In the genomic region with DNA sequence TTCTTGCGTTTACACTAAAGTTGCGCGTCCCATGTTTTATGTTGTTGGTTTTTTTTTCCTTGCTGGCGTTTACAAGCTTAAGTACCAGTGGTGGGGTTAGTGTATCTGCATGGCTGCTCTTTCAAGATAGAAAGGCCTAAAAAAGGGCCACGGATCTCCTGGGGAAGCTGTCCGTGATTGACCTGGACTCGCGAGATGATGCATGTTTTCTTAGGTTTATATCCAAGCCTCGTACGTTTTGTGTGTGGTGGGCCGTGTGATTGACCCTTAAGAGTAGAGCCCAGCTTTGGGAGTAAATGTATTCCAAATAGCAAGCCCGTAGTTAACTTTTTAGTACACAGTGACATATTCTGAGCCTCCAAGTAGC, we compare ENCODE assay signal across 8 cellular contexts. TPM values are rescaled to one million over a fixed set of nuclear protein-coding genes. Genes with fewer than 3 reads are reported as not detected.
A peak's percentile ranks its signal among the peaks of the same experiment; 100 is the strongest.
DNase-seq lines count a peak whose midpoint lies in the region; ATAC-seq and TF ChIP-seq lines count a peak whose summit lies in the region.
"Not testable (repeated sequence)": the region's sequence is repeated elsewhere in the genome, so short reads cannot be mapped to it uniquely, and the experiment has no call there.

No MANE protein-coding gene starts in this region.

- not testable (repeated sequence) for H3K27me3 Mint-ChIP-seq in CD8-positive, alpha-beta memory T cell

- not testable (repeated sequence) for TF ChIP-seq CTCF in foreskin keratinocyte (conservative IDR thresholded peaks at IDR 0.05)

- CTCF ChIA-PET in CD8-positive, alpha-beta memory T cell (lab: Charles Lee): not testable (repeated sequence)

- not testable (repeated sequence) for DNase-seq in CD8-positive, alpha-beta memory T cell; stimulated activated effector memory CD8-positive, alpha-beta T cell treated with anti-CD3 and anti-CD28 coated beads, Interleukin-12 subunit alpha, Interleukin-12 subunit beta, amount 100 ng/mL, for 72 hours (ENCODE audit: low spot score in 2 of 2)
- DNase-seq in SJCRH30 (peak in 1 of 2 experiments; percentile 6), astrocyte of the hippocampus (ENCODE audit: low read depth, low spot score) (peak; percentile 41), foreskin keratinocyte (peak in 1 of 2 donors; percentile 2)

- H3K27me3 ChIP-seq in CD8-positive, alpha-beta memory T cell (ENCODE audit: insufficient read depth, low read length, poor library complexity, severe bottlenecking); SJCRH30; foreskin keratinocyte; mucosa of rectum (ENCODE audit: control insufficient read depth in 2 of 2, insufficient read depth in 2 of 2, low read length in 2 of 2): not testable (repeated sequence)

- H3K36me3 ChIP-seq in CD8-positive, alpha-beta memory T cell (ENCODE audit: insufficient read depth, low read length); SJCRH30; mucosa of rectum (ENCODE audit: control insufficient read depth in 2 of 2, insufficient read depth in 2 of 2, low read length in 2 of 2): not testable (repeated sequence)

- H3K36me3 Mint-ChIP-seq in CD8-positive, alpha-beta memory T cell: peaks cover 0 to 25% (median 0%) of the 10 kb centered on the region in 3 donors
- H3K36me3 Mint-ChIP-seq in stimulated activated effector memory CD8-positive, alpha-beta T cell treated with anti-CD3 and anti-CD28 coated beads, Interleukin-12 subunit alpha, Interleukin-12 subunit beta, amount 100 ng/mL, for 72 hours: peaks cover 31% of the 10 kb centered on the region

- peak overlapping the region; percentile 68 to 69 for H3K9ac ChIP-seq in mucosa of rectum (ENCODE audit: low read depth in 1 of 2, low read length in 2 of 2)

- peak overlapping the region; percentile 88 to 98 (median 96) for H3K27ac Mint-ChIP-seq in CD8-positive, alpha-beta memory T cell
- peak overlapping the region; percentile 93 for H3K27ac Mint-ChIP-seq in stimulated activated effector memory CD8-positive, alpha-beta T cell treated with anti-CD3 and anti-CD28 coated beads, Interleukin-12 subunit alpha, Interleukin-12 subunit beta, amount 100 ng/mL, for 72 hours

- H3K4me1 ChIP-seq in CD8-positive, alpha-beta memory T cell (ENCODE audit: insufficient read depth, low read length): peaks cover 10% of the 10 kb centered on the region
- not testable (repeated sequence) for H3K4me1 ChIP-seq in SJCRH30; foreskin keratinocyte; mucosa of rectum (ENCODE audit: control insufficient read depth in 2 of 2, insufficient read depth in 2 of 2, low read length in 2 of 2)

- H3K9me3 ChIP-seq in CD8-positive, alpha-beta memory T cell (ENCODE audit: low read length); SJCRH30 (replicated peaks); mucosa of rectum (ENCODE audit: control insufficient read depth in 2 of 2, low read length in 2 of 2): not testable (repeated sequence)

- H3K4me1 Mint-ChIP-seq in CD8-positive, alpha-beta memory T cell: peaks cover 35 to 58% (median 38%) of the 10 kb centered on the region in 3 donors
- H3K4me1 Mint-ChIP-seq in stimulated activated effector memory CD8-positive, alpha-beta T cell treated with anti-CD3 and anti-CD28 coated beads, Interleukin-12 subunit alpha, Interleukin-12 subunit beta, amount 100 ng/mL, for 72 hours: peaks cover 27% of the 10 kb centered on the region

- ATAC-seq in GM21447 (IDR thresholded peaks at IDR 0.05; ENCODE audit: unreplicated experiment) (peak; percentile 16), HG03378 (IDR thresholded peaks at IDR 0.05; ENCODE audit: unreplicated experiment) (peak; percentile 12), foreskin keratinocyte (peak; percentile 46)
- ATAC-seq in stimulated activated effector memory CD8-positive, alpha-beta T cell treated with anti-CD3 and anti-CD28 coated beads, Interleukin-12 subunit alpha, Interleukin-12 subunit beta, amount 100 ng/mL, for 72 hours: peak; percentile 32

- H3K9me3 Mint-ChIP-seq in CD8-positive, alpha-beta memory T cell; stimulated activated effector memory CD8-positive, alpha-beta T cell treated with anti-CD3 and anti-CD28 coated beads, Interleukin-12 subunit alpha, Interleukin-12 subunit beta, amount 100 ng/mL, for 72 hours: not testable (repeated sequence)

- H3K27ac ChIP-seq in CD8-positive, alpha-beta memory T cell (ENCODE audit: low read depth, low read length): peak overlapping the region; percentile 69
- peak overlapping the region; percentile 65 for H3K27ac ChIP-seq in SJCRH30
- peak overlapping the region; percentile 70 for H3K27ac ChIP-seq in foreskin keratinocyte
- H3K27ac ChIP-seq in mucosa of rectum (ENCODE audit: low read depth in 2 of 2, low read length in 2 of 2): peak overlapping the region in 1 of 2 donors; percentile 38

- H3K4me3 ChIP-seq in CD8-positive, alpha-beta memory T cell (ENCODE audit: low read length): peak overlapping the region; percentile 93
- H3K4me3 ChIP-seq in SJCRH30 (peak overlapping the region; percentile 86), mucosa of rectum (ENCODE audit: low read length in 2 of 2) (peak overlapping the region; percentile 80 to 88)

- peak overlapping the region; percentile 97 to 100 (median 100) for H3K4me3 Mint-ChIP-seq in CD8-positive, alpha-beta memory T cell
- H3K4me3 Mint-ChIP-seq in stimulated activated effector memory CD8-positive, alpha-beta T cell treated with anti-CD3 and anti-CD28 coated beads, Interleukin-12 subunit alpha, Interleukin-12 subunit beta, amount 100 ng/mL, for 72 hours: peak overlapping the region; percentile 99

- POLR2A ChIA-PET in CD8-positive, alpha-beta memory T cell (lab: Charles Lee): interaction anchor here (0.5 kb wide), 1 partner anchor 14 kb away, joined by 4 read pairs; no protein-coding TSS in a partner anchor

RNA-seq across cellular contexts. Expression of gene TIMM23B, which starts 0.5 kb away (rescaled TPM):
- total RNA-seq in CD8-positive, alpha-beta memory T cell: 10 to 100 TPM; 17.5 to 18.6 TPM
- 15.6 TPM for polyA plus RNA-seq in CD8-positive, alpha-beta memory T cell
- 12.5 and 14.7 TPM in 2 replicates for total RNA-seq in SJCRH30 (2014; rRNA removed; shearing (Covaris generic))
- total RNA-seq in foreskin keratinocyte: 10.8 and 11.5 TPM in 2 replicates
- 5.1 and 5.5 TPM in 2 replicates for polyA plus RNA-seq in foreskin keratinocyte

RNA-seq across cellular contexts. Expression of gene PARG, which starts 0.5 kb away (rescaled TPM):
- 10 to 100 TPM; 35.2 to 37.7 TPM for total RNA-seq in CD8-positive, alpha-beta memory T cell
- polyA plus RNA-seq in CD8-positive, alpha-beta memory T cell: 17.3 TPM
- total RNA-seq in SJCRH30 (2014; rRNA removed; shearing (Covaris generic)): 24.0 and 25.6 TPM in 2 replicates
- 24.2 and 26.0 TPM in 2 replicates for total RNA-seq in foreskin keratinocyte
- polyA plus RNA-seq in foreskin keratinocyte: 5.2 and 6.4 TPM in 2 replicates

RNA-seq across cellular contexts. Expression of gene AGAP6, which starts 45.9 kb away (rescaled TPM):
- 10 to 100 TPM; 14.3 to 14.8 TPM for total RNA-seq in CD8-positive, alpha-beta memory T cell
- 1.8 TPM for polyA plus RNA-seq in CD8-positive, alpha-beta memory T cell
- 4.6 and 4.9 TPM in 2 replicates for total RNA-seq in SJCRH30 (2014; rRNA removed; shearing (Covaris generic))
- 5.6 and 7.7 TPM in 2 replicates for total RNA-seq in foreskin keratinocyte
- 4.6 and 5.6 TPM in 2 replicates for polyA plus RNA-seq in foreskin keratinocyte
